Comparison of ENCODE assay signal across 1 cellular context in the genomic region with DNA sequence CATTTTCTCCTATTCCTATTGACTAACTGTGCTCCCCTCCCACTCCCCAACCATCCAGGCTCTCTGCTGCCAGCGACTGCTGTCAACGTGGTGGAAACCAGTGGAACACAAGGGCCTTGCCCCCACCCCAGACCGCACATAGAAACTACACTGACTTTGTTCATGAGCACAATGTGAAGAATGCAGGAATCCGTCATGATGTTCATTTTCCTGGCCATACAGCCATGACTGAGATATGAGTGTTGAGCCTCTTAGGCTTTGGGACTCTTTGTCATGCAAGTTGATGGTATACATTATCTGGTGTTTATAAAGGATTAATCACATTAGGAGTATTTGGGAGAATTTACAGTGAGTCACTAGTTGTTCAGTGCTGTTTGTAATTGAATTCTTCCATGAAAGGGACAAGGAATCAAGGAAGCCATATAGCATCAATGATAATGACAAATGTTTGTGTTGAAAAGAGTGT.
TF ChIP-seq lines count a peak whose summit lies in the region.

No MANE protein-coding gene starts in this region.

TF ChIP-seq in SK-N-SH, 30 proteins besides CTCF, POLR2A, EP300 and RAD21 (continued from another document):
- no peak for TF ChIP-seq ELF1 (IDR thresholded peaks at IDR 0.05)
- peak; percentile 17; the same call in 1 of the 2 replicates for TF ChIP-seq NFIC (IDR thresholded peaks at IDR 0.05; ENCODE audit: borderline replicate concordance)
- TF ChIP-seq, protein P1, sequence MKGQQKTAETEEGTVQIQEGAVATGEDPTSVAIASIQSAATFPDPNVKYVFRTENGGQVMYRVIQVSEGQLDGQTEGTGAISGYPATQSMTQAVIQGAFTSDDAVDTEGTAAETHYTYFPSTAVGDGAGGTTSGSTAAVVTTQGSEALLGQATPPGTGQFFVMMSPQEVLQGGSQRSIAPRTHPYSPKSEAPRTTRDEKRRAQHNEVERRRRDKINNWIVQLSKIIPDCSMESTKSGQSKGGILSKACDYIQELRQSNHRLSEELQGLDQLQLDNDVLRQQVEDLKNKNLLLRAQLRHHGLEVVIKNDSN (IDR thresholded peaks at IDR 0.05; ENCODE audit: borderline replicate concordance, low read depth): no peak
- TF ChIP-seq, protein P2, sequence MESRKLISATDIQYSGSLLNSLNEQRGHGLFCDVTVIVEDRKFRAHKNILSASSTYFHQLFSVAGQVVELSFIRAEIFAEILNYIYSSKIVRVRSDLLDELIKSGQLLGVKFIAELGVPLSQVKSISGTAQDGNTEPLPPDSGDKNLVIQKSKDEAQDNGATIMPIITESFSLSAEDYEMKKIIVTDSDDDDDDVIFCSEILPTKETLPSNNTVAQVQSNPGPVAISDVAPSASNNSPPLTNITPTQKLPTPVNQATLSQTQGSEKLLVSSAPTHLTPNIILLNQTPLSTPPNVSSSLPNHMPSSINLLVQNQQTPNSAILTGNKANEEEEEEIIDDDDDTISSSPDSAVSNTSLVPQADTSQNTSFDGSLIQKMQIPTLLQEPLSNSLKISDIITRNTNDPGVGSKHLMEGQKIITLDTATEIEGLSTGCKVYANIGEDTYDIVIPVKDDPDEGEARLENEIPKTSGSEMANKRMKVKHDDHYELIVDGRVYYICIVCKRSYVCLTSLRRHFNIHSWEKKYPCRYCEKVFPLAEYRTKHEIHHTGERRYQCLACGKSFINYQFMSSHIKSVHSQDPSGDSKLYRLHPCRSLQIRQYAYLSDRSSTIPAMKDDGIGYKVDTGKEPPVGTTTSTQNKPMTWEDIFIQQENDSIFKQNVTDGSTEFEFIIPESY (IDR thresholded peaks at IDR 0.05; ENCODE audit: borderline replicate concordance, low read depth): no peak
- TF ChIP-seq, protein P3, sequence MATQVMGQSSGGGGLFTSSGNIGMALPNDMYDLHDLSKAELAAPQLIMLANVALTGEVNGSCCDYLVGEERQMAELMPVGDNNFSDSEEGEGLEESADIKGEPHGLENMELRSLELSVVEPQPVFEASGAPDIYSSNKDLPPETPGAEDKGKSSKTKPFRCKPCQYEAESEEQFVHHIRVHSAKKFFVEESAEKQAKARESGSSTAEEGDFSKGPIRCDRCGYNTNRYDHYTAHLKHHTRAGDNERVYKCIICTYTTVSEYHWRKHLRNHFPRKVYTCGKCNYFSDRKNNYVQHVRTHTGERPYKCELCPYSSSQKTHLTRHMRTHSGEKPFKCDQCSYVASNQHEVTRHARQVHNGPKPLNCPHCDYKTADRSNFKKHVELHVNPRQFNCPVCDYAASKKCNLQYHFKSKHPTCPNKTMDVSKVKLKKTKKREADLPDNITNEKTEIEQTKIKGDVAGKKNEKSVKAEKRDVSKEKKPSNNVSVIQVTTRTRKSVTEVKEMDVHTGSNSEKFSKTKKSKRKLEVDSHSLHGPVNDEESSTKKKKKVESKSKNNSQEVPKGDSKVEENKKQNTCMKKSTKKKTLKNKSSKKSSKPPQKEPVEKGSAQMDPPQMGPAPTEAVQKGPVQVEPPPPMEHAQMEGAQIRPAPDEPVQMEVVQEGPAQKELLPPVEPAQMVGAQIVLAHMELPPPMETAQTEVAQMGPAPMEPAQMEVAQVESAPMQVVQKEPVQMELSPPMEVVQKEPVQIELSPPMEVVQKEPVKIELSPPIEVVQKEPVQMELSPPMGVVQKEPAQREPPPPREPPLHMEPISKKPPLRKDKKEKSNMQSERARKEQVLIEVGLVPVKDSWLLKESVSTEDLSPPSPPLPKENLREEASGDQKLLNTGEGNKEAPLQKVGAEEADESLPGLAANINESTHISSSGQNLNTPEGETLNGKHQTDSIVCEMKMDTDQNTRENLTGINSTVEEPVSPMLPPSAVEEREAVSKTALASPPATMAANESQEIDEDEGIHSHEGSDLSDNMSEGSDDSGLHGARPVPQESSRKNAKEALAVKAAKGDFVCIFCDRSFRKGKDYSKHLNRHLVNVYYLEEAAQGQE (IDR thresholded peaks at IDR 0.05; ENCODE audit: low read depth, low read length): no peak
- TF ChIP-seq SIN3A (IDR thresholded peaks at IDR 0.05; ENCODE audit: borderline replicate concordance, low read depth, low read length): no peak
- TF ChIP-seq EZH2phosphoT487 (IDR thresholded peaks at IDR 0.05; ENCODE audit: borderline replicate concordance, low read depth): no peak
- TF ChIP-seq POLR2AphosphoS5 (IDR thresholded peaks at IDR 0.05; ENCODE audit: low read depth, low read length): no peak
- TF ChIP-seq MXI1 (IDR thresholded peaks at IDR 0.05; ENCODE audit: low read depth, low read length): no peak
- TF ChIP-seq GABPA (IDR thresholded peaks at IDR 0.05; ENCODE audit: low read depth): no peak
TF ChIP-seq in SK-N-SH: peak in this region for 5.
